Comparison of ENCODE assay signal across 24 cellular contexts in genomic region chr6:78984225-78984950, GRCh38.
"Had no signal": no experiment of that assay in that cellular context is flagged by ENCODE, and none has a peak within 500 bp of the region (broad histone marks: within the 10 kb centered on the region; RNA-seq: fewer than 3 reads in every experiment).

No MANE protein-coding gene starts in this region.

- ATAC-seq: activated T-cell treated with anti-CD3 and anti-CD28 coated beads, Interleukin-2, amount 50 U/mL, for 4 hours; T-helper 17 cell had no signal

- H3K9ac ChIP-seq: KMS-11 had no signal

- DNase-seq: activated B cell treated with CpG ODN at 0.5 μM for 24 hours; activated CD4-positive, alpha-beta T cell treated with anti-CD3 and anti-CD28 coated beads for 1 hour; activated CD4-positive, alpha-beta T cell treated with anti-CD3 and anti-CD28 coated beads, Interleukin-2, amount 10 ng/mL, durations not matched to agents 24 days and 14 days; activated CD4-positive, alpha-beta T cell treated with anti-CD3 and anti-CD28 coated beads, Interleukin-2, amount 50 U/mL, for 48 hours; activated CD8-positive, alpha-beta memory T cell treated with anti-CD3 and anti-CD28 coated beads for 24 hours; activated gamma-delta T cell; activated naive CD4-positive, alpha-beta T cell treated with anti-CD3 and anti-CD28 coated beads for 36 hours; activated T-cell treated with anti-CD3 and anti-CD28 coated beads, Interleukin-2, amount 50 U/mL, for 4 hours; amygdala; NCI-H1092 treated with DMSO at 0.1 percent for 48 hours; NCI-H1436; NCI-H1694 treated with DMSO at 0.1 percent for 48 hours; NCI-H2029 treated with DMSO at 0.1 percent for 48 hours; NCI-H345; NCI-H510A; NCI-H526 treated with DMSO at 0.1 percent for 48 hours; NCI-H82; NK-92 treated with Interleukin-12 subunit alpha and Interleukin-12 subunit beta, amount 100 ng/mL, for 24 hours; SIG-M5; T-helper 17 cell; T-helper 9 cell had no signal

- H3K27ac Mint-ChIP-seq: activated B cell treated with CpG ODN at 0.5 μM for 24 hours; activated CD4-positive, alpha-beta T cell treated with anti-CD3 and anti-CD28 coated beads, Interleukin-2, amount 10 ng/mL, durations not matched to agents 24 days and 14 days; activated naive CD4-positive, alpha-beta T cell treated with anti-CD3 and anti-CD28 coated beads for 36 hours; activated naive CD8-positive, alpha-beta T cell had no signal

- FAIRE-seq: RCC 7860 had no signal

- H3K27me3 Mint-ChIP-seq: activated B cell treated with CpG ODN at 0.5 μM for 24 hours; activated CD4-positive, alpha-beta T cell treated with anti-CD3 and anti-CD28 coated beads, Interleukin-2, amount 10 ng/mL, durations not matched to agents 24 days and 14 days; activated naive CD8-positive, alpha-beta T cell; T-helper 17 cell had no signal

- H3K4me3 Mint-ChIP-seq: activated B cell treated with CpG ODN at 0.5 μM for 24 hours; activated CD4-positive, alpha-beta T cell treated with anti-CD3 and anti-CD28 coated beads, Interleukin-2, amount 10 ng/mL, durations not matched to agents 24 days and 14 days; activated naive CD4-positive, alpha-beta T cell treated with anti-CD3 and anti-CD28 coated beads for 36 hours; activated naive CD8-positive, alpha-beta T cell; activated T-cell treated with anti-CD3 and anti-CD28 coated beads, Interleukin-2, amount 50 U/mL, for 4 hours; T-helper 17 cell had no signal

- H3K4me1 Mint-ChIP-seq: activated B cell treated with CpG ODN at 0.5 μM for 24 hours; activated CD4-positive, alpha-beta T cell treated with anti-CD3 and anti-CD28 coated beads, Interleukin-2, amount 10 ng/mL, durations not matched to agents 24 days and 14 days had no signal

- H3K9me3 Mint-ChIP-seq: activated B cell treated with CpG ODN at 0.5 μM for 24 hours; activated CD4-positive, alpha-beta T cell treated with anti-CD3 and anti-CD28 coated beads, Interleukin-2, amount 10 ng/mL, durations not matched to agents 24 days and 14 days; activated naive CD4-positive, alpha-beta T cell treated with anti-CD3 and anti-CD28 coated beads for 36 hours; activated T-cell treated with anti-CD3 and anti-CD28 coated beads, Interleukin-2, amount 50 U/mL, for 4 hours had no signal

- H3K27ac ChIP-seq: KMS-11 had no signal

- H3K4me2 ChIP-seq: KMS-11 had no signal
